ENCODE assay signal across 8 cellular contexts in genomic region chr16:88650749-88651275, GRCh38. TPM values are rescaled to one million over a fixed set of nuclear protein-coding genes. Genes with fewer than 3 reads are reported as not detected.
DNase-seq lines count a peak whose midpoint lies in the region; ATAC-seq, FAIRE-seq and TF ChIP-seq lines count a peak whose summit lies in the region.

CYBA (minus strand) TSS chr16:88651053; CDS start chr16:88651013, 40 bp downstream.

- intact Hi-C loops in esophagus squamous epithelium (cut with DNase I): no loop called here
- intact Hi-C loops in natural killer cell (cut with micrococcal nuclease): loop anchor here (1.0 to 5.0 kb wide), 4 partner anchors 14 to 1264 kb away; no protein-coding TSS in a partner anchor

- peaks cover 7 to 32% (median 21%) of the 10 kb centered on the region in 3 donors for H3K4me1 ChIP-seq in esophagus squamous epithelium

- peak within 1 kb of the TSS; percentile 71 to 96 (median 72) for H3K4me3 ChIP-seq in esophagus squamous epithelium

- no peak for FAIRE-seq in GM18507 (lab: Jason Lieb, UNC)

- TF ChIP-seq POLR2A in esophagus squamous epithelium (IDR thresholded peaks at IDR 0.05): peak in 2 of 4 donors; percentile 48 to 56

- TF ChIP-seq CTCF in esophagus squamous epithelium (IDR thresholded peaks at IDR 0.05) (no peak), natural killer cell (IDR thresholded peaks at IDR 0.05) (no peak)

- ATAC-seq in HG02759 (IDR thresholded peaks at IDR 0.05; ENCODE audit: unreplicated experiment) (peak; percentile 75), natural killer cell (peak; percentile 60 to 88 (median 71))
- peak; percentile 92 for ATAC-seq in stimulated activated naive CD8-positive, alpha-beta T cell treated with anti-CD3 and anti-CD28 coated beads, Interleukin-15, Interleukin-2, amounts not matched to agents 100 U/mL and 50 U/mL, for 24 hours

- no peaks in the 10 kb centered on the region for H3K27me3 Mint-ChIP-seq in natural killer cell (ENCODE audit: low read depth in 2 of 2)

- peak within 1 kb of the TSS; percentile 78 to 91 (median 82) for H3K27ac ChIP-seq in esophagus squamous epithelium

- no peaks in the 10 kb centered on the region for H3K36me3 Mint-ChIP-seq in natural killer cell

- WGBS in esophagus squamous epithelium, 2 donors: no CpG with 5 or more reads among the region's 41 CpGs

- no peaks in the 10 kb centered on the region for H3K9me3 ChIP-seq in esophagus squamous epithelium

- peak within 1 kb of the TSS; percentile 96 to 99 for H3K27ac Mint-ChIP-seq in natural killer cell

- H3K27me3 ChIP-seq in esophagus squamous epithelium: no peaks in the 10 kb centered on the region

- peaks cover 42 to 69% of the 10 kb centered on the region in 2 donors for H3K4me1 Mint-ChIP-seq in natural killer cell

- H3K36me3 ChIP-seq in esophagus squamous epithelium: peaks cover 0 to 49% (median 5%) of the 10 kb centered on the region in 3 donors

- DNase-seq in GM18507 (ENCODE audit: extremely low spot score, insufficient read length, low read depth) (peak; percentile 95), activated T-cell treated with anti-CD3 and anti-CD28 coated beads for 24 hours (ENCODE audit: low read depth) (peak; percentile 77), esophagus squamous epithelium (lab: John Stamatoyannopoulos, UW) (no peak), natural killer cell (peak; percentile 87), NCI-H1436 (lab: John Stamatoyannopoulos, UW) (no peak)
- DNase-seq in NK-92 treated with Interleukin-12 subunit alpha and Interleukin-12 subunit beta, amount 100 ng/mL, for 24 hours (lab: John Stamatoyannopoulos, UW): peak; percentile 75
- peak; percentile 90 for DNase-seq in stimulated activated naive CD8-positive, alpha-beta T cell treated with anti-CD3 and anti-CD28 coated beads, Interleukin-15, Interleukin-2, amounts not matched to agents 100 U/mL and 50 U/mL, for 24 hours

- H3K4me3 Mint-ChIP-seq in natural killer cell: peak within 1 kb of the TSS; percentile 95

- H3K9me3 Mint-ChIP-seq in natural killer cell: no peaks in the 10 kb centered on the region

RNA-seq across cellular contexts. Expression of gene CYBA, which starts in this region (rescaled TPM):
- total RNA-seq in esophagus squamous epithelium (100 to 1,000 TPM in 2 of 4 donors, 10 to 100 TPM in 2; 67.1 to 205 (median 98.7) TPM), natural killer cell (1,000 to 10,000 TPM; 1,001 to 1,351 (median 1,051) TPM)

Comparison
In these comparisons a context has a peak if more than half of its experiments do, and no peak if none do; other contexts are left out.
1. RNA of gene CYBA (total RNA-seq): 1,001 to 1,351 TPM in natural killer cell; 67.1 to 205 TPM in esophagus squamous epithelium; every median in the first group is over 4 times any median in the second.
2. DNase-seq: peak in GM18507 (single experiment), NK-92 treated with Interleukin-12 subunit alpha and Interleukin-12 subunit beta, amount 100 ng/mL, for 24 hours (single experiment), activated T-cell treated with anti-CD3 and anti-CD28 coated beads for 24 hours (single experiment), natural killer cell (single experiment) and stimulated activated naive CD8-positive, alpha-beta T cell treated with anti-CD3 and anti-CD28 coated beads, Interleukin-15, Interleukin-2, amounts not matched to agents 100 U/mL and 50 U/mL, for 24 hours (single experiment); none in esophagus squamous epithelium (single experiment) and NCI-H1436 (single experiment).
3. Peak in every context shown above with its lines, with median percentiles within 50 percentile points of each other: ATAC-seq.